Comparison of ENCODE assay signal across 26 cellular contexts in genomic region chr15:23646165-23647000, GRCh38. TPM values are rescaled to one million over a fixed set of nuclear protein-coding genes. Genes with fewer than 3 reads are reported as not detected.
DNase-seq lines count a peak whose midpoint lies in the region; ATAC-seq, FAIRE-seq and TF ChIP-seq lines count a peak whose summit lies in the region.
"Had no signal": no experiment of that assay in that cellular context is flagged by ENCODE, and none has a peak within 500 bp of the region (broad histone marks: within the 10 kb centered on the region; RNA-seq: fewer than 3 reads in every experiment).

No MANE protein-coding gene starts in this region.

- H3K4me1 Mint-ChIP-seq in stimulated activated naive CD8-positive, alpha-beta T cell treated with anti-CD3 and anti-CD28 coated beads, Interleukin-15, amount 100 ng/mL, for 72 hours, result no peaks in the 10 kb centered on the region
- H3K4me1 Mint-ChIP-seq in endothelial cell (ENCODE audit: unreplicated experiment), result peaks cover 6% of the 10 kb centered on the region
- H3K4me1 Mint-ChIP-seq in nephron progenitor cell, result peaks cover 18% of the 10 kb centered on the region
- H3K4me1 Mint-ChIP-seq in CD14-positive monocyte, result no peaks in the 10 kb centered on the region
- H3K4me1 Mint-ChIP-seq: activated CD8-positive, alpha-beta memory T cell treated with anti-CD3 and anti-CD28 coated beads, Interleukin-2, amount 10 ng/mL, durations not matched to agents 7 days and 5 days; CD4-positive, CD25-positive, alpha-beta regulatory T cell; central memory CD8-positive, alpha-beta T cell had no signal

- intact Hi-C loops in CD14-positive monocyte (cut with micrococcal nuclease), result no loop called here

- ATAC-seq in stimulated activated naive CD8-positive, alpha-beta T cell treated with anti-CD3 and anti-CD28 coated beads, Interleukin-15, amount 100 ng/mL, for 72 hours, result peak; percentile 56
- no peak for ATAC-seq in stimulated activated naive CD8-positive, alpha-beta T cell treated with anti-CD3 and anti-CD28 coated beads, Interleukin-15, Interleukin-2, amounts not matched to agents 100 U/mL and 50 U/mL, for 24 hours
- ATAC-seq: activated CD8-positive, alpha-beta memory T cell treated with anti-CD3 and anti-CD28 coated beads, Interleukin-2, amount 10 ng/mL, durations not matched to agents 7 days and 5 days; foreskin keratinocyte; Panc1 had no signal

- H3K27ac Mint-ChIP-seq in stimulated activated naive CD8-positive, alpha-beta T cell treated with anti-CD3 and anti-CD28 coated beads, Interleukin-15, amount 100 ng/mL, for 72 hours, result no peak overlapping the region
- H3K27ac Mint-ChIP-seq in endothelial cell (ENCODE audit: unreplicated experiment) (no peak overlapping the region), nephron progenitor cell (no peak overlapping the region), CD14-positive monocyte (no peak overlapping the region)
- H3K27ac Mint-ChIP-seq: activated CD8-positive, alpha-beta memory T cell treated with anti-CD3 and anti-CD28 coated beads, Interleukin-2, amount 10 ng/mL, durations not matched to agents 7 days and 5 days; CD4-positive, CD25-positive, alpha-beta regulatory T cell had no signal

- H3K27me3 Mint-ChIP-seq in stimulated activated naive CD8-positive, alpha-beta T cell treated with anti-CD3 and anti-CD28 coated beads, Interleukin-15, amount 100 ng/mL, for 72 hours, result peaks cover 35% of the 10 kb centered on the region
- H3K27me3 Mint-ChIP-seq in endothelial cell (ENCODE audit: unreplicated experiment) (peaks cover 1% of the 10 kb centered on the region), nephron progenitor cell (ENCODE audit: low read depth, poor library complexity) (peaks cover 23% of the 10 kb centered on the region), CD14-positive monocyte (ENCODE audit: low read depth in 3 of 3) (peaks cover 4 to 20% (median 9%) of the 10 kb centered on the region in 3 donors)
- H3K27me3 Mint-ChIP-seq: central memory CD8-positive, alpha-beta T cell had no signal

- no peak for DNase-seq in stimulated activated naive CD8-positive, alpha-beta T cell treated with anti-CD3 and anti-CD28 coated beads, Interleukin-15, amount 100 ng/mL, for 72 hours
- no peak for DNase-seq in stimulated activated naive CD8-positive, alpha-beta T cell treated with anti-CD3 and anti-CD28 coated beads, Interleukin-15, Interleukin-2, amounts not matched to agents 100 U/mL and 50 U/mL, for 24 hours
- no peak for DNase-seq in endothelial cell (ENCODE audit: low spot score)
- DNase-seq in nephron progenitor cell, result no peak
- DNase-seq in activated CD8-positive, alpha-beta memory T cell treated with anti-CD3 and anti-CD28 coated beads for 24 hours, result no peak
- DNase-seq in RCC 7860 (ENCODE audit: low spot score), result no peak
- no peak for DNase-seq in CD14-positive monocyte (ENCODE audit: low spot score)
- no peak for DNase-seq in KG1 (lab: John Stamatoyannopoulos, UW)
- DNase-seq: ACHN; activated CD4-positive, alpha-beta T cell treated with anti-CD3 and anti-CD28 coated beads for 4 hours; activated CD8-positive, alpha-beta memory T cell treated with anti-CD3 and anti-CD28 coated beads, Interleukin-2, amount 10 ng/mL, durations not matched to agents 7 days and 5 days; activated naive CD4-positive, alpha-beta T cell treated with anti-CD3 and anti-CD28 coated beads, Interleukin-2, amount 50 U/mL, for 16 hours; CD4-positive, CD25-positive, alpha-beta regulatory T cell; foreskin keratinocyte; kidney glomerular epithelial cell; MV-4-11; NCI-H187 treated with DMSO at 0.1 percent for 48 hours; NCI-H226; NK-92 treated with Interleukin-12 subunit alpha and Interleukin-12 subunit beta, amount 100 ng/mL, for 24 hours; right lobe of liver; stimulated activated CD8-positive, alpha-beta memory T cell treated with anti-CD3 and anti-CD28 coated beads, Interleukin-4, amount 100 ng/mL, for 48 hours had no signal

- H3K4me3 Mint-ChIP-seq in stimulated activated naive CD8-positive, alpha-beta T cell treated with anti-CD3 and anti-CD28 coated beads, Interleukin-15, amount 100 ng/mL, for 72 hours, result no peak overlapping the region
- H3K4me3 Mint-ChIP-seq in endothelial cell (ENCODE audit: unreplicated experiment) (peak overlapping the region; percentile 85), nephron progenitor cell (peak overlapping the region; percentile 78), CD14-positive monocyte (no peak overlapping the region)
- H3K4me3 Mint-ChIP-seq: activated CD8-positive, alpha-beta memory T cell treated with anti-CD3 and anti-CD28 coated beads, Interleukin-2, amount 10 ng/mL, durations not matched to agents 7 days and 5 days; CD4-positive, CD25-positive, alpha-beta regulatory T cell; central memory CD8-positive, alpha-beta T cell had no signal

- H3K9me3 Mint-ChIP-seq in stimulated activated naive CD8-positive, alpha-beta T cell treated with anti-CD3 and anti-CD28 coated beads, Interleukin-15, amount 100 ng/mL, for 72 hours, result no peaks in the 10 kb centered on the region
- H3K9me3 Mint-ChIP-seq in endothelial cell (ENCODE audit: unreplicated experiment), result peaks cover 7% of the 10 kb centered on the region
- H3K9me3 Mint-ChIP-seq in nephron progenitor cell, result peaks cover 48% of the 10 kb centered on the region
- peaks cover 0 to 4% (median 2%) of the 10 kb centered on the region in 7 donors for H3K9me3 Mint-ChIP-seq in CD14-positive monocyte
- H3K9me3 Mint-ChIP-seq: central memory CD8-positive, alpha-beta T cell had no signal

- TF ChIP-seq CTCF in endothelial cell (IDR thresholded peaks at IDR 0.05; ENCODE audit: unreplicated experiment) (no peak), nephron progenitor cell (IDR thresholded peaks at IDR 0.05) (no peak), CD14-positive monocyte (IDR thresholded peaks at IDR 0.05) (no peak)

- H3K36me3 Mint-ChIP-seq in endothelial cell (ENCODE audit: low read depth, unreplicated experiment) (peaks cover 5% of the 10 kb centered on the region), nephron progenitor cell (ENCODE audit: low read depth) (no peaks in the 10 kb centered on the region), CD14-positive monocyte (no peaks in the 10 kb centered on the region)
- H3K36me3 Mint-ChIP-seq: activated CD8-positive, alpha-beta memory T cell treated with anti-CD3 and anti-CD28 coated beads, Interleukin-2, amount 10 ng/mL, durations not matched to agents 7 days and 5 days; CD4-positive, CD25-positive, alpha-beta regulatory T cell had no signal

- FAIRE-seq in RCC 7860 (lab: Jason Lieb, UNC), result no peak
- FAIRE-seq: GM18507 had no signal

RNA-seq across cellular contexts. Expression of gene MAGEL2, which starts 1.3 kb away (rescaled TPM):
- 4.5 TPM for total RNA-seq in endothelial cell (ENCODE audit: unreplicated experiment)
- not detected for polyA plus RNA-seq in CD14-positive monocyte
- total RNA-seq: activated CD8-positive, alpha-beta memory T cell treated with anti-CD3 and anti-CD28 coated beads, Interleukin-2, amount 10 ng/mL, durations not matched to agents 7 days and 5 days; CD4-positive, CD25-positive, alpha-beta regulatory T cell; foreskin keratinocyte; lung microvascular endothelial cell; T-helper 1 cell treated with Interleukin-12 subunit alpha and Interleukin-12 subunit beta and Interleukin-4 antibody, amounts not matched to agents 30 ng/mL and 1 ng/mL, for 36 hours had no signal
- polyA plus RNA-seq: CD4-positive, CD25-positive, alpha-beta regulatory T cell; foreskin keratinocyte had no signal

RNA-seq across cellular contexts. Expression of gene NDN, which starts 40.7 kb away (rescaled TPM):
- 54.7 TPM for total RNA-seq in endothelial cell (ENCODE audit: unreplicated experiment)
- 1 to 10 TPM in 1 of 2 donors, under 1 TPM in 1; 0.56 to 4.3 TPM for polyA plus RNA-seq in CD14-positive monocyte
- total RNA-seq: CD4-positive, CD25-positive, alpha-beta regulatory T cell had no signal

Comparison
In these comparisons a context has a peak if more than half of its experiments do, and no peak if none do; other contexts are left out.
1. H3K4me3 Mint-ChIP-seq: peak in endothelial cell (single experiment) and nephron progenitor cell (single experiment); none in stimulated activated naive CD8-positive, alpha-beta T cell treated with anti-CD3 and anti-CD28 coated beads, Interleukin-15, amount 100 ng/mL, for 72 hours (0 of 2) and CD14-positive monocyte (0 of 2).